Comparison of ENCODE assay signal across 14 cellular contexts in genomic region chr10:28545967-28546644, GRCh38. TPM values are rescaled to one million over a fixed set of nuclear protein-coding genes. Genes with fewer than 3 reads are reported as not detected.
A peak's percentile ranks its signal among the peaks of the same experiment; 100 is the strongest.
DNase-seq lines count a peak whose midpoint lies in the region; ATAC-seq and TF ChIP-seq lines count a peak whose summit lies in the region.
"Had no signal": no experiment of that assay in that cellular context is flagged by ENCODE, and none has a peak within 500 bp of the region (broad histone marks: within the 10 kb centered on the region; RNA-seq: fewer than 3 reads in every experiment).

No MANE protein-coding gene starts in this region.

- peak overlapping the region in 7 of 8 donors; percentile 11 to 83 (median 46) for H3K27ac Mint-ChIP-seq in CD8-positive, alpha-beta memory T cell
- H3K27ac Mint-ChIP-seq in activated naive CD8-positive, alpha-beta T cell treated with anti-CD3 and anti-CD28 coated beads for 36 hours, result peak overlapping the region; percentile 78

- H3K4me3 Mint-ChIP-seq in CD8-positive, alpha-beta memory T cell, result peak overlapping the region; percentile 4 to 66 (median 37)
- H3K4me3 Mint-ChIP-seq in activated naive CD8-positive, alpha-beta T cell treated with anti-CD3 and anti-CD28 coated beads for 36 hours, result peak overlapping the region; percentile 32

- 87% methylated on average over 4 of the region's 4 CpGs for WGBS in hepatocyte (ENCODE audit: low lambda C conversion rate, missing lambda C conversion rate)

- no peak overlapping the region for H2AFZ ChIP-seq in hepatocyte

- no peaks in the 10 kb centered on the region for H3K9me3 ChIP-seq in CD8-positive, alpha-beta memory T cell (ENCODE audit: low read length)
- H3K9me3 ChIP-seq in hepatocyte (ENCODE audit: low read depth), result no peaks in the 10 kb centered on the region

- no peak for TF ChIP-seq CTCF in hepatocyte (IDR thresholded peaks at IDR 0.05; ENCODE audit: poor library complexity)

- H3K4me1 Mint-ChIP-seq in CD8-positive, alpha-beta memory T cell, result peaks cover 72 to 92% (median 87%) of the 10 kb centered on the region in 3 donors
- peaks cover 68% of the 10 kb centered on the region for H3K4me1 Mint-ChIP-seq in activated naive CD8-positive, alpha-beta T cell treated with anti-CD3 and anti-CD28 coated beads for 36 hours

- POLR2A ChIA-PET in CD8-positive, alpha-beta memory T cell (lab: Charles Lee), result interaction anchor here (1.2 to 2.1 kb wide), 2 partner anchors 10 to 14 kb away, joined by 4 to 8 read pairs; partner anchors contain the start of gene WAC

- peaks cover 100% of the 10 kb centered on the region for H3K79me2 ChIP-seq in hepatocyte

- no peak overlapping the region for H3K4me3 ChIP-seq in CD8-positive, alpha-beta memory T cell (ENCODE audit: low read length)
- H3K4me3 ChIP-seq in hepatocyte, result no peak overlapping the region

- no peaks in the 10 kb centered on the region for H3K9me3 Mint-ChIP-seq in CD8-positive, alpha-beta memory T cell
- H3K9me3 Mint-ChIP-seq in activated naive CD8-positive, alpha-beta T cell treated with anti-CD3 and anti-CD28 coated beads for 36 hours, result no peaks in the 10 kb centered on the region

- no peak overlapping the region for H3K27ac ChIP-seq in CD8-positive, alpha-beta memory T cell (ENCODE audit: low read depth, low read length)
- H3K27ac ChIP-seq in hepatocyte, result no peak overlapping the region
- H3K27ac ChIP-seq: brain microvascular endothelial cell had no signal

- H3K27me3 Mint-ChIP-seq in CD8-positive, alpha-beta memory T cell, result no peaks in the 10 kb centered on the region
- no peaks in the 10 kb centered on the region for H3K27me3 Mint-ChIP-seq in activated naive CD8-positive, alpha-beta T cell treated with anti-CD3 and anti-CD28 coated beads for 36 hours

- peaks cover 0 to 75% (median 19%) of the 10 kb centered on the region in 3 donors for H3K36me3 Mint-ChIP-seq in CD8-positive, alpha-beta memory T cell
- peaks cover 44% of the 10 kb centered on the region for H3K36me3 Mint-ChIP-seq in activated naive CD8-positive, alpha-beta T cell treated with anti-CD3 and anti-CD28 coated beads for 36 hours

- H4K20me1 ChIP-seq in hepatocyte (ENCODE audit: insufficient read depth, poor library complexity, severe bottlenecking), result peaks cover 87% of the 10 kb centered on the region

- peak; percentile 58 for ATAC-seq in GM19035 (IDR thresholded peaks at IDR 0.05; ENCODE audit: unreplicated experiment)
- peak; percentile 83 for ATAC-seq in HG02885 (IDR thresholded peaks at IDR 0.05; ENCODE audit: poor library complexity, unreplicated experiment)
- no peak for ATAC-seq in SK-N-SH treated with all-trans-retinoic acid at 6 μM for 48 hours

- H3K9me2 ChIP-seq in hepatocyte (replicated peaks; ENCODE audit: insufficient read depth), result no peaks in the 10 kb centered on the region

- H3K36me3 ChIP-seq in CD8-positive, alpha-beta memory T cell (ENCODE audit: insufficient read depth, low read length), result peaks cover 12% of the 10 kb centered on the region
- no peaks in the 10 kb centered on the region for H3K36me3 ChIP-seq in hepatocyte (replicated peaks; ENCODE audit: insufficient read depth, low read depth)

- H3K27me3 ChIP-seq in CD8-positive, alpha-beta memory T cell (ENCODE audit: insufficient read depth, low read length, poor library complexity, severe bottlenecking), result no peaks in the 10 kb centered on the region
- H3K27me3 ChIP-seq in hepatocyte, result no peaks in the 10 kb centered on the region
- H3K27me3 ChIP-seq: brain microvascular endothelial cell had no signal

- H3K4me1 ChIP-seq in CD8-positive, alpha-beta memory T cell (ENCODE audit: insufficient read depth, low read length), result peaks cover 57% of the 10 kb centered on the region
- H3K4me1 ChIP-seq in hepatocyte (ENCODE audit: insufficient read depth), result peaks cover 16% of the 10 kb centered on the region

- CTCF ChIA-PET in CD8-positive, alpha-beta memory T cell (lab: Charles Lee), result no interaction called here

- no peak for DNase-seq in CD8-positive, alpha-beta memory T cell
- no peak for DNase-seq in activated naive CD8-positive, alpha-beta T cell treated with anti-CD3 and anti-CD28 coated beads for 36 hours
- DNase-seq in NCI-H2227 treated with DMSO at 0.1 percent for 48 hours (lab: John Stamatoyannopoulos, UW), result no peak
- DNase-seq in cerebellar cortex (ENCODE audit: low spot score), result no peak
- DNase-seq in hepatocyte (ENCODE audit: low spot score), result no peak
- DNase-seq: activated CD4-positive, alpha-beta T cell treated with anti-CD3 and anti-CD28 coated beads, Interleukin-2, amount 50 U/mL, for 4 hours; brain microvascular endothelial cell; IMR-90; posterior cingulate gyrus; SHP77 treated with DMSO at 0.1 percent for 48 hours; trophoblast cell had no signal

- H3K4me2 ChIP-seq in hepatocyte, result no peak overlapping the region

TF ChIP-seq in SK-N-SH treated with all-trans-retinoic acid at 6 μM for 48 hours, 23 proteins besides CTCF, POLR2A, EP300 and RAD21:
- TF ChIP-seq ZNF565 (CRISPR knock-in tag; conservative IDR thresholded peaks at IDR 0.05; ENCODE audit: low read depth) (no peak), RARB (CRISPR knock-in tag; IDR thresholded peaks at IDR 0.05) (no peak), ZC3H10 (CRISPR knock-in tag; IDR thresholded peaks at IDR 0.05) (no peak)

RNA-seq across cellular contexts. Expression of gene WAC, which starts 13.2 kb away (rescaled TPM):
- total RNA-seq in CD8-positive, alpha-beta memory T cell, result 100 to 1,000 TPM; 134 to 142 TPM
- polyA plus RNA-seq in CD8-positive, alpha-beta memory T cell, result 119 TPM
- 100 to 1,000 TPM; 123 to 126 TPM for total RNA-seq in activated naive CD8-positive, alpha-beta T cell treated with anti-CD3 and anti-CD28 coated beads for 36 hours
- total RNA-seq in hepatocyte, result 86.3 and 94.6 TPM in 2 replicates
- 59.4 and 69.4 TPM in 2 replicates for polyA plus RNA-seq in hepatocyte
